In genomic region chr21:35896060-35896459, GRCh38 we compare ENCODE assay signal across 23 cellular contexts.
DNase-seq lines count a peak whose midpoint lies in the region; ATAC-seq and TF ChIP-seq lines count a peak whose summit lies in the region.
"Had no signal": no experiment of that assay in that cellular context is flagged by ENCODE, and none has a peak within 500 bp of the region (broad histone marks: within the 10 kb centered on the region; RNA-seq: fewer than 3 reads in every experiment).

No MANE protein-coding gene starts in this region.

- H3K27ac ChIP-seq in BLaER1 treated with 17β-estradiol and CSF1 and Interleukin-3, amounts not matched to agents 10 nM and 100 nM: no peak overlapping the region
- H3K27ac ChIP-seq: parathyroid adenoma, right lobe of liver, tibial artery had no signal

- H3K4me1 ChIP-seq in BLaER1 treated with 17β-estradiol and CSF1 and Interleukin-3, amounts not matched to agents 10 nM and 100 nM: peaks cover 0 to 14% (median 9%) of the 10 kb centered on the region in 10 experiments; a peak in 15 of 20 replicates
- H3K4me1 ChIP-seq: parathyroid adenoma, right lobe of liver, tibial artery had no signal

- no peaks in the 10 kb centered on the region; a peak in 1 of 22 replicates for H3K9me3 ChIP-seq in BLaER1 treated with 17β-estradiol and CSF1 and Interleukin-3, amounts not matched to agents 10 nM and 100 nM (replicated peaks in 1 of 11)
- H3K9me3 ChIP-seq: right lobe of liver, tibial artery had no signal

- DNase-seq in NCI-H2196 (lab: John Stamatoyannopoulos, UW; ENCODE audit: unreplicated experiment) (no peak), NCI-H2171 treated with DMSO at 0.1 percent for 48 hours (lab: John Stamatoyannopoulos, UW) (no peak)
- no peak for DNase-seq in activated CD8-positive, alpha-beta memory T cell treated with anti-CD3 and anti-CD28 coated beads for 24 hours
- DNase-seq: activated CD4-positive, alpha-beta memory T cell treated with anti-CD3 and anti-CD28 coated beads, Interleukin-2, amount 10 ng/mL, durations not matched to agents 7 days and 5 days; activated CD4-positive, CD25-positive, alpha-beta regulatory T cell; activated effector memory CD4-positive, alpha-beta T cell treated with anti-CD3 and anti-CD28 coated beads, Interleukin-2, amount 50 U/mL, for 16 hours; activated T-cell treated with anti-CD3 and anti-CD28 coated beads for 4 hours; amygdala; cortex of kidney; HFFc6; kidney; NCI-H1436 treated with DMSO at 0.1 percent for 48 hours; NCI-H69; right lobe of liver; stimulated activated naive CD8-positive, alpha-beta T cell treated with anti-CD3 and anti-CD28 coated beads, Interleukin-15, amount 100 ng/mL, for 72 hours; tibial artery had no signal

- no peaks in the 10 kb centered on the region for H3K27me3 ChIP-seq in BLaER1 treated with 17β-estradiol and CSF1 and Interleukin-3, amounts not matched to agents 10 nM and 100 nM
- H3K27me3 ChIP-seq: right lobe of liver, tibial artery had no signal

- H3K4me2 ChIP-seq in BLaER1 treated with 17β-estradiol and CSF1 and Interleukin-3, amounts not matched to agents 10 nM and 100 nM: peak overlapping the region in 8 of 11 experiments; percentile 23 to 69 (median 59); a peak in 15 of 22 replicates

- ATAC-seq in GM18505 (IDR thresholded peaks at IDR 0.05; ENCODE audit: unreplicated experiment) (peak; percentile 70), GM21576 (IDR thresholded peaks at IDR 0.05; ENCODE audit: unreplicated experiment) (peak; percentile 78), HG03432 (IDR thresholded peaks at IDR 0.05; ENCODE audit: unreplicated experiment) (peak; percentile 70), HG03521 (IDR thresholded peaks at IDR 0.05; ENCODE audit: unreplicated experiment) (no peak)
- ATAC-seq: right lobe of liver; stimulated activated naive CD8-positive, alpha-beta T cell treated with anti-CD3 and anti-CD28 coated beads, Interleukin-15, amount 100 ng/mL, for 72 hours had no signal

- no peak overlapping the region for H3K9ac ChIP-seq in BLaER1 treated with 17β-estradiol and CSF1 and Interleukin-3, amounts not matched to agents 10 nM and 100 nM
- H3K9ac ChIP-seq: parathyroid adenoma had no signal

- H3K4me3 ChIP-seq in BLaER1 treated with 17β-estradiol and CSF1 and Interleukin-3, amounts not matched to agents 10 nM and 100 nM: no peak overlapping the region
- H3K4me3 ChIP-seq: lung, right lobe of liver, tibial artery had no signal

- H4K20me1 ChIP-seq in BLaER1 treated with 17β-estradiol and CSF1 and Interleukin-3, amounts not matched to agents 10 nM and 100 nM: no peaks in the 10 kb centered on the region

- H3K36me3 ChIP-seq in BLaER1 treated with 17β-estradiol and CSF1 and Interleukin-3, amounts not matched to agents 10 nM and 100 nM: no peaks in the 10 kb centered on the region
- H3K36me3 ChIP-seq: right lobe of liver, tibial artery had no signal

- no peak for TF ChIP-seq POLR2A in GM18505 (IDR thresholded peaks at IDR 0.05; ENCODE audit: borderline replicate concordance, extremely low read depth, insufficient read depth, insufficient read length)
